8 cellular contexts compared by ENCODE assay signal in genomic region chr7:39833180-39833788, GRCh38.
DNase-seq lines count a peak whose midpoint lies in the region; TF ChIP-seq lines count a peak whose summit lies in the region.
"Not testable (repeated sequence)": the region's sequence is repeated elsewhere in the genome, so short reads cannot be mapped to it uniquely, and the experiment has no call there.

No MANE protein-coding gene starts in this region.

- not testable (repeated sequence) for H3K36me3 ChIP-seq in HUES6 (ENCODE audit: control insufficient read depth, insufficient read depth, low read length); tibial nerve

- not testable (repeated sequence) for TF ChIP-seq POLR2A in tibial nerve (IDR thresholded peaks at IDR 0.05)

- H3K27ac ChIP-seq in HUES6 (ENCODE audit: low read depth, low read length); coronary artery; tibial nerve: not testable (repeated sequence)

- H3K9me3 Mint-ChIP-seq in progenitor cell of endocrine pancreas (ENCODE audit: low read depth) = not testable (repeated sequence)

- not testable (repeated sequence) for H3K9me3 ChIP-seq in HUES6 (ENCODE audit: control insufficient read depth, insufficient read depth, low read depth, low read length); iPS-18c (ENCODE audit: control insufficient read depth, insufficient read depth, low read length); tibial nerve

- H3K27me3 ChIP-seq in HUES6 (ENCODE audit: control insufficient read depth, insufficient read depth, low read length) = peaks cover 58% of the 10 kb centered on the region
- H3K27me3 ChIP-seq in tibial nerve = peaks cover 0 to 36% of the 10 kb centered on the region in 2 donors

- DNase-seq in ELF-1 (ENCODE audit: low read depth, low spot score) = peak; percentile 82
- peak; percentile 5 for DNase-seq in NOMO-1 treated with DMSO at 0.1 percent for 48 hours (lab: John Stamatoyannopoulos, UW; ENCODE audit: unreplicated experiment)
- peak; percentile 13 to 25 (median 21) for DNase-seq in activated CD8-positive, alpha-beta memory T cell treated with anti-CD3 and anti-CD28 coated beads for 48 hours (ENCODE audit: low read depth in 2 of 3, low spot score in 2 of 3)
- DNase-seq in coronary artery (ENCODE audit: low spot score); tibial nerve (ENCODE audit: low spot score in 2 of 2): not testable (repeated sequence)
- DNase-seq in progenitor cell of endocrine pancreas (ENCODE audit: low spot score, unreplicated experiment) = peak; percentile 60

- not testable (repeated sequence) for TF ChIP-seq CTCF in coronary artery (IDR thresholded peaks at IDR 0.05); progenitor cell of endocrine pancreas (IDR thresholded peaks at IDR 0.05; ENCODE audit: unreplicated experiment); tibial nerve (IDR thresholded peaks at IDR 0.05)

- TF ChIP-seq EP300 in tibial nerve (IDR thresholded peaks at IDR 0.05) = not testable (repeated sequence)

- not testable (repeated sequence) for H3K4me1 Mint-ChIP-seq in progenitor cell of endocrine pancreas (ENCODE audit: low read depth)

- 1% methylated on average over 69 to 71 of the region's 71 CpGs for whole genome bisulfite sequencing in tibial nerve, 2 donors

- not testable (repeated sequence) for H3K9ac ChIP-seq in HUES6 (ENCODE audit: low read length)

- peak overlapping the region; percentile 21 for H3K27ac Mint-ChIP-seq in progenitor cell of endocrine pancreas

- H3K4me3 Mint-ChIP-seq in progenitor cell of endocrine pancreas (ENCODE audit: low read depth) = peak overlapping the region; percentile 66

- not testable (repeated sequence) for H3K36me3 Mint-ChIP-seq in progenitor cell of endocrine pancreas (ENCODE audit: insufficient read depth)

- H3K4me3 ChIP-seq in HUES6 (ENCODE audit: low read depth, low read length) (peak overlapping the region; percentile 63), coronary artery (peak overlapping the region; percentile 72), iPS-18c (ENCODE audit: insufficient read depth, low read depth, low read length) (peak overlapping the region; percentile 68), tibial nerve (peak overlapping the region; percentile 30 to 58 (median 33))

- peaks cover 61% of the 10 kb centered on the region for H3K27me3 Mint-ChIP-seq in progenitor cell of endocrine pancreas

- not testable (repeated sequence) for H3K4me1 ChIP-seq in HUES6 (ENCODE audit: control insufficient read depth, insufficient read depth, low read length); tibial nerve
